In genomic region chr15:89356634-89357298, GRCh38 we compare ENCODE assay signal across 9 cellular contexts. TPM values are rescaled to one million over a fixed set of nuclear protein-coding genes. Genes with fewer than 3 reads are reported as not detected.
DNase-seq lines count a peak whose midpoint lies in the region; ATAC-seq, FAIRE-seq and TF ChIP-seq lines count a peak whose summit lies in the region.
"Had no signal": no experiment of that assay in that cellular context is flagged by ENCODE, and none has a peak within 500 bp of the region (broad histone marks: within the 10 kb centered on the region; RNA-seq: fewer than 3 reads in every experiment).

No MANE protein-coding gene starts in this region.

- in situ Hi-C loops in K562 (cut with MboI) = no loop called here

- CTCF ChIA-PET in K562 (lab: Yijun Ruan, JAX; ENCODE audit: low intra/inter-chr PET ratio) = interaction anchor here (0.6 to 5.1 kb wide), 3 partner anchors 42 to 74 kb away, joined by 3 to 65 read pairs (median 15); no protein-coding TSS in a partner anchor

- no peak overlapping the region for H3K4me3 Mint-ChIP-seq in progenitor cell of endocrine pancreas (ENCODE audit: low read depth)

- peak in 1 of 2 experiments; percentile 9; a peak in 1 of 4 replicates for TF ChIP-seq RAD21 in K562 (CRISPR knock-in tag; conservative IDR thresholded peaks at IDR 0.05 in 1 of 2, IDR thresholded peaks at IDR 0.05 in 1 of 2)

- H3K36me3 ChIP-seq in K562 (ENCODE audit: control insufficient read depth, insufficient read depth, low read length) = no peaks in the 10 kb centered on the region

- no peak overlapping the region for H2AFZ ChIP-seq in K562 (ENCODE audit: low read depth, low read length)

- TF ChIP-seq POLR2A in K562 (conservative IDR thresholded peaks at IDR 0.05) = no peak

- peaks cover 17% of the 10 kb centered on the region for H4K20me1 ChIP-seq in K562 (replicated peaks; ENCODE audit: control insufficient read depth, insufficient read depth, low read length)

- no peak overlapping the region for H3K4me2 ChIP-seq in K562 (ENCODE audit: insufficient read depth, low read length)

- peaks cover 15% of the 10 kb centered on the region for H3K4me1 Mint-ChIP-seq in progenitor cell of endocrine pancreas (ENCODE audit: low read depth)

- H3K36me3 Mint-ChIP-seq in progenitor cell of endocrine pancreas (ENCODE audit: insufficient read depth) = no peaks in the 10 kb centered on the region

- intact Hi-C loops in K562 (cut with micrococcal nuclease) = loop anchor here (10.0 kb wide), 1 partner anchor 198 kb away; no protein-coding TSS in a partner anchor

- no peaks in the 10 kb centered on the region for H3K9me3 ChIP-seq in K562 (replicated peaks; ENCODE audit: control insufficient read depth, insufficient read depth, low read depth, low read length)

- H3K4me1 ChIP-seq in K562 (replicated peaks in 1 of 2; ENCODE audit: control insufficient read depth in 2 of 2, insufficient read depth in 2 of 2, low read length in 2 of 2) = peaks cover 0 to 30% of the 10 kb centered on the region in 2 experiments; a peak in 2 of 5 replicates

- ATAC-seq in K562 (no peak), GM18867 (IDR thresholded peaks at IDR 0.05; ENCODE audit: unreplicated experiment) (no peak), HG03025 (IDR thresholded peaks at IDR 0.05; ENCODE audit: low FRiP score, unreplicated experiment) (no peak), GM18873 (IDR thresholded peaks at IDR 0.05; ENCODE audit: low FRiP score, unreplicated experiment) (no peak)

- H3K27ac ChIP-seq in K562 (ENCODE audit: extremely low read depth, low read depth, low read length) = no peak overlapping the region

- peaks cover 47 to 83% of the 10 kb centered on the region in 2 experiments for H3K27me3 ChIP-seq in K562 (ENCODE audit: control insufficient read depth in 2 of 2, insufficient read depth in 2 of 2, low read length in 2 of 2)

- H3K27me3 Mint-ChIP-seq in progenitor cell of endocrine pancreas = peaks cover 84% of the 10 kb centered on the region

- no peak overlapping the region for H3K4me3 ChIP-seq in K562
- H3K4me3 ChIP-seq: lung had no signal

- POLR2A ChIA-PET in K562 (lab: Yijun Ruan, JAX) = interaction anchor here (0.7 kb wide), 1 partner anchor 1088 kb away, joined by 3 read pairs; no protein-coding TSS in a partner anchor

- BruUV-seq in K562 (replicated peaks; lab: Mats Ljungman, UMichigan) = no TSS peak

- peak; percentile 9 for DNase-seq in NCI-H510A treated with DMSO at 0.1 percent for 48 hours (lab: John Stamatoyannopoulos, UW)
- no peak for DNase-seq in NCI-H510A (lab: John Stamatoyannopoulos, UW)
- peak; percentile 16 for DNase-seq in NCI-H1417 treated with DMSO at 0.1 percent for 48 hours (lab: John Stamatoyannopoulos, UW)
- DNase-seq in K562 (ENCODE audit: extremely low read depth in 1 of 4, low spot score in 3 of 4) = no peak
- no peak for DNase-seq in progenitor cell of endocrine pancreas (ENCODE audit: low spot score, unreplicated experiment)

- no peak for FAIRE-seq in K562 (lab: Jason Lieb, UNC)

- 2% methylated on average over 13 of the region's 13 CpGs for WGBS in K562 (ENCODE audit: insufficient coverage, low coverage, missing lambda C conversion rate)

- TF ChIP-seq CTCF in K562 (IDR thresholded peaks at IDR 0.05 in 2 of 3, conservative IDR thresholded peaks at IDR 0.05 in 1 of 3; ENCODE audit: insufficient read depth in 2 of 3, low read depth in 1 of 3, low read length in 3 of 3) (peak; percentile 36 to 59 (median 48)), progenitor cell of endocrine pancreas (IDR thresholded peaks at IDR 0.05; ENCODE audit: unreplicated experiment) (peak; percentile 53)

- no peak for TF ChIP-seq EP300 in K562 (IDR thresholded peaks at IDR 0.05; ENCODE audit: low read length)

- no peaks in the 10 kb centered on the region for H3K9me1 ChIP-seq in K562 (ENCODE audit: control insufficient read depth, insufficient read depth, low read length)

- H3K79me2 ChIP-seq in K562 (ENCODE audit: control insufficient read depth, insufficient read depth, low read length) = no peaks in the 10 kb centered on the region

- no peaks in the 10 kb centered on the region for H3K9me3 Mint-ChIP-seq in progenitor cell of endocrine pancreas (ENCODE audit: low read depth)

- H3K9ac ChIP-seq in K562 (ENCODE audit: insufficient read depth in 1 of 2, low read depth in 2 of 2, low read length in 2 of 2) = no peak overlapping the region

- H3K27ac Mint-ChIP-seq in progenitor cell of endocrine pancreas = no peak overlapping the region

TF ChIP-seq in K562, 482 proteins besides CTCF, POLR2A, EP300 and RAD21:
- TF ChIP-seq MTA3 (IDR thresholded peaks at IDR 0.05; ENCODE audit: borderline replicate concordance) (no peak), ESRRB (CRISPR knock-in tag; IDR thresholded peaks at IDR 0.05; ENCODE audit: borderline replicate concordance) (no peak), FOXP1 (CRISPR knock-in tag; IDR thresholded peaks at IDR 0.05) (no peak), TRIM24 (IDR thresholded peaks at IDR 0.05) (no peak), SIX5 (IDR thresholded peaks at IDR 0.05; ENCODE audit: borderline replicate concordance in 1 of 2, insufficient read depth in 1 of 2, low read depth in 1 of 2, low read length in 2 of 2) (no peak), SOX6 (IDR thresholded peaks at IDR 0.05) (no peak), ZNF217 (CRISPR knock-in tag; IDR thresholded peaks at IDR 0.05) (no peak)
- TF ChIP-seq, protein P1, sequence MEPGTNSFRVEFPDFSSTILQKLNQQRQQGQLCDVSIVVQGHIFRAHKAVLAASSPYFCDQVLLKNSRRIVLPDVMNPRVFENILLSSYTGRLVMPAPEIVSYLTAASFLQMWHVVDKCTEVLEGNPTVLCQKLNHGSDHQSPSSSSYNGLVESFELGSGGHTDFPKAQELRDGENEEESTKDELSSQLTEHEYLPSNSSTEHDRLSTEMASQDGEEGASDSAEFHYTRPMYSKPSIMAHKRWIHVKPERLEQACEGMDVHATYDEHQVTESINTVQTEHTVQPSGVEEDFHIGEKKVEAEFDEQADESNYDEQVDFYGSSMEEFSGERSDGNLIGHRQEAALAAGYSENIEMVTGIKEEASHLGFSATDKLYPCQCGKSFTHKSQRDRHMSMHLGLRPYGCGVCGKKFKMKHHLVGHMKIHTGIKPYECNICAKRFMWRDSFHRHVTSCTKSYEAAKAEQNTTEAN (CRISPR knock-in tag; IDR thresholded peaks at IDR 0.05) = no peak
TF ChIP-seq in K562: peak in this region for 0.

RNA-seq across cellular contexts. Expression of gene POLG, which starts 22.1 kb away (rescaled TPM):
- total RNA-seq in K562 (2011; cell fraction: chromatin; rRNA removed; ENCODE audit: low replicate concordance) = 181 and 354 TPM in 2 replicates
- 195 and 214 TPM in 2 replicates for total RNA-seq in K562 (2011; cell fraction: nucleolus; rRNA removed)
- total RNA-seq in K562 (2011; cell fraction: nucleoplasm; rRNA removed) = 139 and 161 TPM in 2 replicates
- 63.0 and 68.9 TPM in 2 replicates for total RNA-seq in K562 (2014; rRNA removed)
- total RNA-seq in K562 (2014; rRNA removed; fragmentation: Illumina TruSeq; extraction: Trizol) = 27.0 and 34.6 TPM in 2 replicates
- 38.6 and 39.9 TPM in 2 replicates for total RNA-seq in K562 (2015; rRNA removed; fragmentation: Illumina TruSeq; extraction: Trizol)
- 65.7 and 83.8 TPM in 2 replicates for total RNA-seq in K562 (2021)
- 25.6 and 35.0 TPM in 2 replicates for polyA plus RNA-seq in K562 (2011; rRNA removed)
- polyA plus RNA-seq in K562 (2011; cell fraction: cytosol; rRNA removed) = 21.0 and 24.8 TPM in 2 replicates
- polyA plus RNA-seq in K562 (2011; cell fraction: nucleus; rRNA removed) = 204 and 235 TPM in 2 replicates
- 42.1 and 45.4 TPM in 2 replicates for polyA plus RNA-seq in K562 (2012)
- polyA plus RNA-seq in K562 (2014; fragmentation: Illumina TruSeq; extraction: Trizol) = 40.6 and 43.9 TPM in 2 replicates
- polyA plus RNA-seq in K562 (2014; fragmentation: Nextera tagmentation; extraction: Ambion mirVana) = 10 to 100 TPM; 15.2 to 20.8 TPM
- polyA plus RNA-seq in K562 (2014; rRNA removed) = 47.5 and 51.4 TPM in 2 replicates
- 22.7 and 28.2 TPM in 2 replicates for polyA minus RNA-seq in K562 (2011; rRNA and poly(A)+ RNA removed)
- polyA minus RNA-seq in K562 (2011; cell fraction: cytosol; rRNA and poly(A)+ RNA removed) = 24.6 and 37.5 TPM in 2 replicates
- polyA minus RNA-seq in K562 (2011; cell fraction: nucleus; rRNA and poly(A)+ RNA removed) = 104 and 107 TPM in 2 replicates
- 69.3 and 156 TPM in 2 replicates for total RNA-seq in progenitor cell of endocrine pancreas

Comparison
In these comparisons a context has a peak if more than half of its experiments do, and no peak if none do; other contexts are left out.
1. DNase-seq: peak in NCI-H510A treated with DMSO at 0.1 percent for 48 hours (single experiment) and NCI-H1417 treated with DMSO at 0.1 percent for 48 hours (single experiment); none in NCI-H510A (single experiment), K562 (0 of 4) and progenitor cell of endocrine pancreas (single experiment).